In the genomic region with DNA sequence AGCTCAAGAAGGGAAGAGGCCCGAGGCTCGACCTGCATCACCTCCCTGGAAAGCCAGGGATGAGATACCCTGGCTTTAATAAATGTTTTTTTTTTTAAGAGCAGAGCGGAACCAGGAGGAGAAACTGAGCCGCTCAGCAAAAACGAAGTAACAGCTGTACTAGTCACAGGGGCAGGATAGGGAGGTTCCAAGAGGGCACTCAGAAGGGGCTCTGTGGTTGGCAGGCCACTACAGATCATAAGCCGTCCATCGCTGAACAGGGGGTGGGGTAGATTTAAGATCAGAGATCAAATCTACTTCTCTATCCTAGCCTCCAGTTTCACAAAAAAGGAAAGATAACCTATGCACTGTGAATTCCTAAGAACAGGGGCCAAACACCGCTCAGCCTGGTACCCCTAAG, we compare ENCODE assay signal across 8 cellular contexts. TPM values are rescaled to one million over a fixed set of nuclear protein-coding genes. Genes with fewer than 3 reads are reported as not detected.
DNase-seq lines count a peak whose midpoint lies in the region; ATAC-seq and TF ChIP-seq lines count a peak whose summit lies in the region.

No MANE protein-coding gene starts in this region.

- H3K27ac Mint-ChIP-seq in natural killer cell: peak overlapping the region; percentile 95 to 96

- H3K27ac ChIP-seq in RWPE1: peak overlapping the region; percentile 94

- no peaks in the 10 kb centered on the region for H3K27me3 ChIP-seq in endocrine pancreas (ENCODE audit: control insufficient read depth, insufficient read depth, low read length)

- peaks cover 22 to 23% of the 10 kb centered on the region in 2 donors for H3K4me1 Mint-ChIP-seq in natural killer cell

- POLR2A ChIA-PET in RWPE1 (lab: Yijun Ruan, JAX; ENCODE audit: low non-redundant PET): no interaction called here

- H3K4me1 ChIP-seq in endocrine pancreas (ENCODE audit: control insufficient read depth, insufficient read depth, low read length): no peaks in the 10 kb centered on the region

- CTCF ChIA-PET in RWPE1 (lab: Yijun Ruan, JAX): no interaction called here

- intact Hi-C loops in natural killer cell (cut with micrococcal nuclease): loop anchor here (2.0 kb wide), 1 partner anchor 248 kb away; the partner anchor contains the start of gene IFT27

- no peak for ATAC-seq in natural killer cell
- no peak for ATAC-seq in HG03025 (IDR thresholded peaks at IDR 0.05; ENCODE audit: low FRiP score, unreplicated experiment)
- ATAC-seq in GM18517 (IDR thresholded peaks at IDR 0.05; ENCODE audit: unreplicated experiment): no peak

- H3K36me3 Mint-ChIP-seq in natural killer cell: peaks cover 14% of the 10 kb centered on the region

- peak overlapping the region; percentile 93 for H3K4me3 Mint-ChIP-seq in natural killer cell

- DNase-seq in RWPE1 (ENCODE audit: low spot score): no peak
- DNase-seq in natural killer cell: no peak
- no peak for DNase-seq in ecto neural progenitor cell (ENCODE audit: low spot score)
- no peak for DNase-seq in iPS-NIHi7 (ENCODE audit: extremely low spot score)

- peak overlapping the region; percentile 80 for H3K9ac ChIP-seq in endocrine pancreas (ENCODE audit: control insufficient read depth, insufficient read depth, low read length)

- no peaks in the 10 kb centered on the region for H3K9me3 Mint-ChIP-seq in natural killer cell

- H3K4me3 ChIP-seq in GM12875 (ENCODE audit: low read depth, low read length) (peak overlapping the region; percentile 89), endocrine pancreas (ENCODE audit: control insufficient read depth, insufficient read depth, low read length) (peak overlapping the region; percentile 78)

- H3K36me3 ChIP-seq in endocrine pancreas (ENCODE audit: control insufficient read depth, insufficient read depth, low read length): peaks cover 11% of the 10 kb centered on the region

- H3K9me3 ChIP-seq in endocrine pancreas (ENCODE audit: control insufficient read depth, low read length): no peaks in the 10 kb centered on the region

- peaks cover 0 to 2% of the 10 kb centered on the region in 2 donors for H3K27me3 Mint-ChIP-seq in natural killer cell (ENCODE audit: low read depth in 2 of 2)

- TF ChIP-seq CTCF in GM12875 (IDR thresholded peaks at IDR 0.05; ENCODE audit: borderline replicate concordance, insufficient read depth, low read depth, low read length) (no peak), RWPE1 (conservative IDR thresholded peaks at IDR 0.05; ENCODE audit: low read depth) (no peak), natural killer cell (IDR thresholded peaks at IDR 0.05) (no peak)

RNA-seq across cellular contexts. Expression of gene EIF3D, which starts 0.6 kb away (rescaled TPM):
- 100 to 1,000 TPM; 205 to 251 (median 215) TPM for total RNA-seq in natural killer cell

RNA-seq across cellular contexts. Expression of gene FOXRED2, which starts 21.5 kb away (rescaled TPM):
- 1 to 10 TPM; 1.7 to 2.0 (median 1.9) TPM for total RNA-seq in natural killer cell

RNA-seq across cellular contexts. Expression of gene TXN2, which starts 46.9 kb away (rescaled TPM):
- total RNA-seq in natural killer cell: 10 to 100 TPM; 35.5 to 45.4 (median 41.5) TPM
